ENCODE assay signal across 8 cellular contexts in the genomic region with DNA sequence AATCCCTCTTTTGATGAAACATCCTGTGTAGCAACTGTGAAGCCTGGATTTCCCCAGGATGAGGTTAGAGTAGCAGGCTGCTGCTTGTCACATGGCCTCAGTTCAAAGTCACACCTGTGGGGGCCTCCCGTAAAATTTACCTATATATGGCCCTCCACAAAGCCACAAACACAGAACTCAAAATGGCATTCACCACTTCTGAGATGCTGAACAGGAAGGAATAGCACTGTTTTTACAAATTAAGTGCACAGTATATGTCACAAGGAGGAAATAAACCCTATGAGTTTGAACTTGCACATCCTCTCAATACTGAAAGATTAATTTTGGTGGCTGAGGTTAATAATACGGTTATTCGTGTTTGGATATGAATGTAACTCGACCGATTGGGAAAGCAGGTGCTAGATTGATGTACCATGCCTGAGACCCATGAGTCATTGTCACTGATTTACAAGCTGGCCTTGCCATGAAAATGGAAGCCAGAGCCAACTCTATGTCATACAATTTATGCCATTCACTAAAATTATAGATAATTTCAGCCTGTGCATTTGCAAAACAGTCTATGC.
DNase-seq lines count a peak whose midpoint lies in the region; ATAC-seq and TF ChIP-seq lines count a peak whose summit lies in the region.

No MANE protein-coding gene starts in this region.

- H4K20me1 ChIP-seq in H9 (ENCODE audit: control insufficient read depth, insufficient read depth, insufficient read length), result no peaks in the 10 kb centered on the region

- no peak overlapping the region for H2AFZ ChIP-seq in H9 (ENCODE audit: low read length)

- H3K9me3 ChIP-seq in H9 (ENCODE audit: control insufficient read depth, low read depth, low read length), result no peaks in the 10 kb centered on the region

- DNase-seq in UCSD-AML1 (lab: John Stamatoyannopoulos, UW; ENCODE audit: unreplicated experiment) (peak; percentile 15), islet precursor cell (no peak), ecto neural progenitor cell (ENCODE audit: low spot score) (no peak), H9 (no peak)
- DNase-seq in effector CD4-positive, alpha-beta T cell, result peak; percentile 74
- peak; percentile 61 for DNase-seq in stimulated activated CD8-positive, alpha-beta memory T cell treated with anti-CD3 and anti-CD28 coated beads, Interleukin-4, amount 100 ng/mL, for 48 hours

- no peak overlapping the region for H2AK5ac ChIP-seq in H9 (ENCODE audit: insufficient read length, low read length)

- H3K4me3 Mint-ChIP-seq in H9, result no peak overlapping the region

- H3K4me1 Mint-ChIP-seq in H9, result peaks cover 10 to 13% of the 10 kb centered on the region in 2 experiments

- H3K23ac ChIP-seq in H9 (ENCODE audit: insufficient read length, low read depth, low read length), result no peak overlapping the region

- TF ChIP-seq CTCF in H9 (conservative IDR thresholded peaks at IDR 0.05), result no peak

- no peak overlapping the region for H3K27ac Mint-ChIP-seq in H9

- no peaks in the 10 kb centered on the region for H3K27me3 ChIP-seq in H9 (ENCODE audit: insufficient read depth, low read length)

- H2BK20ac ChIP-seq in H9 (ENCODE audit: low read depth, low read length, poor library complexity, severe bottlenecking), result no peak overlapping the region

- H3K36me3 Mint-ChIP-seq in H9 (ENCODE audit: insufficient read depth in 1 of 3, low read depth in 3 of 3), result no peaks in the 10 kb centered on the region

- no peak overlapping the region for H2BK15ac ChIP-seq in H9 (ENCODE audit: low read depth, low read length)

- H3K14ac ChIP-seq in H9 (ENCODE audit: insufficient read depth, low read length), result no peak overlapping the region

- no peak overlapping the region for H3K4ac ChIP-seq in H9 (ENCODE audit: low read depth, low read length)

- H2BK120ac ChIP-seq in H9 (ENCODE audit: low read depth, low read length, poor library complexity, severe bottlenecking), result no peak overlapping the region

- no peak overlapping the region for H3K4me2 ChIP-seq in H9 (ENCODE audit: insufficient read depth, insufficient read length, low read length)

- no peak overlapping the region for H3K18ac ChIP-seq in H9 (ENCODE audit: insufficient read length, low read depth, low read length)

- H3K9ac ChIP-seq in H9 (ENCODE audit: extremely low read depth, insufficient read length, low read length), result no peak overlapping the region

- no peaks in the 10 kb centered on the region for H3K79me1 ChIP-seq in H9 (ENCODE audit: insufficient read depth, low read depth, low read length, poor library complexity, severe bottlenecking)

- H4K5ac ChIP-seq in H9 (ENCODE audit: insufficient read length, low read depth, low read length), result no peak overlapping the region

- H3K4me1 ChIP-seq in H9 (ENCODE audit: insufficient read depth, low read length), result no peaks in the 10 kb centered on the region

- no peaks in the 10 kb centered on the region for H3K9me3 Mint-ChIP-seq in H9

- H2BK12ac ChIP-seq in H9 (ENCODE audit: insufficient read length, low read depth, low read length), result no peak overlapping the region

- peak; percentile 94 for ATAC-seq in GM18511 (IDR thresholded peaks at IDR 0.05; ENCODE audit: unreplicated experiment)
- ATAC-seq in HG02884 (IDR thresholded peaks at IDR 0.05; ENCODE audit: unreplicated experiment), result peak; percentile 94

- no CpG with 5 or more reads among the region's 5 CpGs for WGBS in H9 (ENCODE audit: extremely low coverage, insufficient read length, low lambda C conversion rate)

- H3T11ph ChIP-seq in H9 (ENCODE audit: low read length), result no peak overlapping the region

- no peak overlapping the region for H2BK5ac ChIP-seq in H9 (ENCODE audit: insufficient read length, low read length)

- no peak overlapping the region for H4K91ac ChIP-seq in H9 (ENCODE audit: insufficient read length, low read depth, low read length)

- H4K8ac ChIP-seq in H9 (replicated peaks; ENCODE audit: insufficient read length, low read depth, low read length), result no peak overlapping the region

- H3K27me3 Mint-ChIP-seq in H9 (ENCODE audit: low read depth), result no peaks in the 10 kb centered on the region

- H3K27ac ChIP-seq in H9 (ENCODE audit: insufficient read length, low read depth, low read length), result no peak overlapping the region

- no peaks in the 10 kb centered on the region for H3K23me2 ChIP-seq in H9 (ENCODE audit: insufficient read length, low read depth, low read length, poor library complexity, severe bottlenecking)

- H3K56ac ChIP-seq in H9 (ENCODE audit: insufficient read length, low read depth, low read length), result no peak overlapping the region

- no peaks in the 10 kb centered on the region for H3K79me2 ChIP-seq in H9 (ENCODE audit: insufficient read depth, low read length)

Comparison
In these comparisons a context has a peak if more than half of its experiments do, and no peak if none do; other contexts are left out.
1. DNase-seq: peak in UCSD-AML1 (single experiment), effector CD4-positive, alpha-beta T cell (single experiment) and stimulated activated CD8-positive, alpha-beta memory T cell treated with anti-CD3 and anti-CD28 coated beads, Interleukin-4, amount 100 ng/mL, for 48 hours (single experiment); none in islet precursor cell (single experiment), ecto neural progenitor cell (single experiment) and H9 (single experiment).